9 cellular contexts compared by ENCODE assay signal in genomic region chr9:125747053-125747764, GRCh38. TPM values are rescaled to one million over a fixed set of nuclear protein-coding genes. Genes with fewer than 3 reads are reported as not detected.
A peak's percentile ranks its signal among the peaks of the same experiment; 100 is the strongest.
DNase-seq lines count a peak whose midpoint lies in the region; ATAC-seq, FAIRE-seq and TF ChIP-seq lines count a peak whose summit lies in the region.
"Had no signal": no experiment of that assay in that cellular context is flagged by ENCODE, and none has a peak within 500 bp of the region (broad histone marks: within the 10 kb centered on the region; RNA-seq: fewer than 3 reads in every experiment).

TSS of gene PBX3 (plus strand) at chr9:125747373.

- TF ChIP-seq CTCF in GM20000 (IDR thresholded peaks at IDR 0.05; ENCODE audit: extremely low read depth, missing control alignments) (no peak), bronchial epithelial cell (IDR thresholded peaks at IDR 0.05; ENCODE audit: insufficient read depth, low read length, severe bottlenecking) (no peak)

- peak within 1 kb of the TSS; percentile 95 for H3K4me3 ChIP-seq in bronchial epithelial cell (ENCODE audit: low read depth, low read length)

- no peaks in the 10 kb centered on the region for H3K27me3 ChIP-seq in bronchial epithelial cell (ENCODE audit: control insufficient read depth, insufficient read depth, low read length)

- no peaks in the 10 kb centered on the region for H3K36me3 ChIP-seq in bronchial epithelial cell (ENCODE audit: control insufficient read depth, insufficient read depth, low read length)

- no peak for FAIRE-seq in bronchial epithelial cell (lab: Jason Lieb, UNC)
- FAIRE-seq: colon had no signal

- DNase-seq in CMK (ENCODE audit: low read depth), result peak; percentile 45
- peak; percentile 88 for DNase-seq in GM20000 (ENCODE audit: low spot score)
- peak; percentile 45 for DNase-seq in HuH-7 (ENCODE audit: low spot score)
- peak; percentile 67 for DNase-seq in UCSD-AML1 (lab: John Stamatoyannopoulos, UW; ENCODE audit: unreplicated experiment)
- DNase-seq in bronchial epithelial cell (ENCODE audit: low read depth), result no peak
- DNase-seq in islet precursor cell, result peak; percentile 66
- peak; percentile 45 for DNase-seq in stimulated activated CD4-positive, alpha-beta T cell treated with anti-CD3 and anti-CD28 coated beads, Interleukin-12 subunit alpha, Interleukin-12 subunit beta, amount 100 ng/mL, for 4 hours

- ATAC-seq in HG03045 (IDR thresholded peaks at IDR 0.05; ENCODE audit: unreplicated experiment), result no peak

RNA-seq across cellular contexts. Expression of gene PBX3, which starts in this region (rescaled TPM):
- total RNA-seq in bronchial epithelial cell, result 6.3 and 10.6 TPM in 2 replicates
